Comparison of ENCODE assay signal across 8 cellular contexts in genomic region chr12:94100990-94101901, GRCh38. TPM values are rescaled to one million over a fixed set of nuclear protein-coding genes. Genes with fewer than 3 reads are reported as not detected.
DNase-seq lines count a peak whose midpoint lies in the region; ATAC-seq lines count a peak whose summit lies in the region.

No MANE protein-coding gene starts in this region.

- H3K4me3 ChIP-seq in right cardiac atrium (ENCODE audit: low read length): peak overlapping the region; percentile 50
- peak overlapping the region; percentile 48 for H3K4me3 ChIP-seq in urinary bladder (ENCODE audit: low read depth, low read length)

- WGBS in right cardiac atrium: 22% methylated on average over 42 of the region's 42 CpGs
- 27% methylated on average over 42 of the region's 42 CpGs for WGBS in urinary bladder

- H3K36me3 ChIP-seq in urinary bladder (ENCODE audit: insufficient read depth): no peaks in the 10 kb centered on the region

- H3K4me1 ChIP-seq in right cardiac atrium (ENCODE audit: control insufficient read depth, insufficient read depth, low read length) (peaks cover 3% of the 10 kb centered on the region), urinary bladder (ENCODE audit: insufficient read depth) (no peaks in the 10 kb centered on the region)

- no peaks in the 10 kb centered on the region for H3K27me3 ChIP-seq in right cardiac atrium (ENCODE audit: control insufficient read depth, insufficient read depth)

- peak; percentile 64 for ATAC-seq in HG02571 (IDR thresholded peaks at IDR 0.05; ENCODE audit: unreplicated experiment)
- peak; percentile 95 for ATAC-seq in right cardiac atrium

- peak; percentile 74 for DNase-seq in EL
- peak; percentile 17 for DNase-seq in NCI-H1417 treated with DMSO at 0.1 percent for 48 hours (lab: John Stamatoyannopoulos, UW)
- DNase-seq in T-helper 1 cell: peak; percentile 62 to 81 (median 69)
- peak; percentile 43 for DNase-seq in amniotic stem cell (lab: John Stamatoyannopoulos, UW)
- DNase-seq in right cardiac atrium: peak; percentile 75 to 90 (median 89)
- peak; percentile 5 for DNase-seq in pulmonary artery endothelial cell (ENCODE audit: low read depth, low spot score)

- intact Hi-C loops in right cardiac atrium (cut with DNase I): loop anchor here (2.0 to 10.0 kb wide), 6 partner anchors 334 to 599 kb away; no protein-coding TSS in a partner anchor

- H3K27ac ChIP-seq in right cardiac atrium (ENCODE audit: low read length) (no peak overlapping the region), urinary bladder (ENCODE audit: low read depth) (no peak overlapping the region)

- no peaks in the 10 kb centered on the region for H3K9me3 ChIP-seq in right cardiac atrium (ENCODE audit: control insufficient read depth, low read length)

RNA-seq across cellular contexts. Expression of gene PLXNC1, which starts 47.1 kb away (rescaled TPM):
- total RNA-seq in right cardiac atrium: 1 to 10 TPM; 2.8 to 7.6 (median 5.5) TPM
- 2.4 TPM for polyA plus RNA-seq in right cardiac atrium
- total RNA-seq in pulmonary artery endothelial cell: 0.53 and 0.71 TPM in 2 replicates
- 19.0 TPM for total RNA-seq in urinary bladder
- polyA plus RNA-seq in urinary bladder: 1.8 TPM

Comparison
In these comparisons a context has a peak if more than half of its experiments do, and no peak if none do; other contexts are left out.
1. DNase-seq: peak in every context shown above with its lines; median percentile 89 in right cardiac atrium; 74 in EL; 69 in T-helper 1 cell; 43 in amniotic stem cell; 17 in NCI-H1417 treated with DMSO at 0.1 percent for 48 hours; 5 in pulmonary artery endothelial cell.